Comparison of ENCODE assay signal across 4 cellular contexts in the genomic region with DNA sequence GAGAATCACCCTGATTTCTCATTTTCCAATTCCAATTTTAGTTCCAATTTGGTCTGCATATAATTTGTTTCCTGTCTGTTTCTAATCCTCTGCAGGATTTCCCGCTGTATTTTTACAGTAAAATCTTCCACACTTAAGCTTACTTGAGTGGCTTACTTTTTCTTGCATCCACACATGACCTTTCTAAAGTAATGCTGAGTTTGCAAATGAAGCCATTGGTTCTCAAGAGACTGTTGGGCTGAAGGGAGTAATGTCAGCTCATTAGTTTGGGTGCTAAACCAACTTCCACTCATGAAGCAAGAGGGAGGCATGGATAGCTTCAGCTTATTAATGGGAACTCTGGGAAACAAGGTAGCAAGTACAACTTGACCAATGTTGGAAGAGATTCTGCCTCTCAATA.
TF ChIP-seq lines count a peak whose summit lies in the region.

No MANE protein-coding gene starts in this region.

TF ChIP-seq in A549, 52 proteins besides CTCF, POLR2A, EP300 and RAD21:
- TF ChIP-seq POLR2AphosphoS2 (conservative IDR thresholded peaks at IDR 0.05; ENCODE audit: low read length), result no peak
- peak; percentile 63 for TF ChIP-seq MAFK (IDR thresholded peaks at IDR 0.05; ENCODE audit: partially characterized antibody)
TF ChIP-seq in A549: peak in this region for 1.

TF ChIP-seq in IMR-90, 13 proteins besides CTCF, POLR2A, EP300 and RAD21:
- TF ChIP-seq CHD1 (IDR thresholded peaks at IDR 0.05; ENCODE audit: low read depth, low read length) (no peak), MAFK (IDR thresholded peaks at IDR 0.05; ENCODE audit: low read depth, low read length) (peak; percentile 45), MAZ (IDR thresholded peaks at IDR 0.05; ENCODE audit: borderline replicate concordance, low read depth, low read length) (no peak), SMC3 (IDR thresholded peaks at IDR 0.05; ENCODE audit: low read depth, low read length) (no peak)
- TF ChIP-seq, protein P1, sequence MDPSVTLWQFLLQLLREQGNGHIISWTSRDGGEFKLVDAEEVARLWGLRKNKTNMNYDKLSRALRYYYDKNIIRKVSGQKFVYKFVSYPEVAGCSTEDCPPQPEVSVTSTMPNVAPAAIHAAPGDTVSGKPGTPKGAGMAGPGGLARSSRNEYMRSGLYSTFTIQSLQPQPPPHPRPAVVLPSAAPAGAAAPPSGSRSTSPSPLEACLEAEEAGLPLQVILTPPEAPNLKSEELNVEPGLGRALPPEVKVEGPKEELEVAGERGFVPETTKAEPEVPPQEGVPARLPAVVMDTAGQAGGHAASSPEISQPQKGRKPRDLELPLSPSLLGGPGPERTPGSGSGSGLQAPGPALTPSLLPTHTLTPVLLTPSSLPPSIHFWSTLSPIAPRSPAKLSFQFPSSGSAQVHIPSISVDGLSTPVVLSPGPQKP (IDR thresholded peaks at IDR 0.05; ENCODE audit: borderline replicate concordance, low read depth, low read length), result no peak
TF ChIP-seq in IMR-90: peak in this region for 1.

TF ChIP-seq in K562, 482 proteins besides CTCF, POLR2A, EP300 and RAD21:
- TF ChIP-seq C11orf30 (IDR thresholded peaks at IDR 0.05; ENCODE audit: low read depth) (peak; percentile 67), MEF2A (IDR thresholded peaks at IDR 0.05; ENCODE audit: control insufficient read depth, low read depth, low read length) (no peak), ZNF23 (CRISPR knock-in tag; IDR thresholded peaks at IDR 0.05) (no peak), MAFG (tag; conservative IDR thresholded peaks at IDR 0.05) (peak; percentile 45; the same call in 1 of the 2 replicates), MAFF (IDR thresholded peaks at IDR 0.05; ENCODE audit: low read length) (peak; percentile 51), ZNF316 (IDR thresholded peaks at IDR 0.05) (peak; percentile 84), ARID1B (IDR thresholded peaks at IDR 0.05) (no peak), STAT5A (IDR thresholded peaks at IDR 0.05; ENCODE audit: borderline replicate concordance, low read length) (no peak), MAFK (IDR thresholded peaks at IDR 0.05; ENCODE audit: low read length) (peak; percentile 54; the same call in 1 of the 2 replicates)

TF ChIP-seq in neural cell, 6 proteins besides CTCF, POLR2A, EP300 and RAD21:
- TF ChIP-seq SMC3 (conservative IDR thresholded peaks at IDR 0.05; ENCODE audit: poor library complexity) (no peak), EZH2 (IDR thresholded peaks at IDR 0.05; ENCODE audit: borderline replicate concordance, insufficient read depth, low read length, poor library complexity, severe bottlenecking) (no peak), TAF1 (IDR thresholded peaks at IDR 0.05; ENCODE audit: low read depth) (no peak), POLR2AphosphoS5 (IDR thresholded peaks at IDR 0.05) (no peak), MXI1 (conservative IDR thresholded peaks at IDR 0.05; ENCODE audit: poor library complexity, severe bottlenecking) (no peak)
- TF ChIP-seq, protein P2, sequence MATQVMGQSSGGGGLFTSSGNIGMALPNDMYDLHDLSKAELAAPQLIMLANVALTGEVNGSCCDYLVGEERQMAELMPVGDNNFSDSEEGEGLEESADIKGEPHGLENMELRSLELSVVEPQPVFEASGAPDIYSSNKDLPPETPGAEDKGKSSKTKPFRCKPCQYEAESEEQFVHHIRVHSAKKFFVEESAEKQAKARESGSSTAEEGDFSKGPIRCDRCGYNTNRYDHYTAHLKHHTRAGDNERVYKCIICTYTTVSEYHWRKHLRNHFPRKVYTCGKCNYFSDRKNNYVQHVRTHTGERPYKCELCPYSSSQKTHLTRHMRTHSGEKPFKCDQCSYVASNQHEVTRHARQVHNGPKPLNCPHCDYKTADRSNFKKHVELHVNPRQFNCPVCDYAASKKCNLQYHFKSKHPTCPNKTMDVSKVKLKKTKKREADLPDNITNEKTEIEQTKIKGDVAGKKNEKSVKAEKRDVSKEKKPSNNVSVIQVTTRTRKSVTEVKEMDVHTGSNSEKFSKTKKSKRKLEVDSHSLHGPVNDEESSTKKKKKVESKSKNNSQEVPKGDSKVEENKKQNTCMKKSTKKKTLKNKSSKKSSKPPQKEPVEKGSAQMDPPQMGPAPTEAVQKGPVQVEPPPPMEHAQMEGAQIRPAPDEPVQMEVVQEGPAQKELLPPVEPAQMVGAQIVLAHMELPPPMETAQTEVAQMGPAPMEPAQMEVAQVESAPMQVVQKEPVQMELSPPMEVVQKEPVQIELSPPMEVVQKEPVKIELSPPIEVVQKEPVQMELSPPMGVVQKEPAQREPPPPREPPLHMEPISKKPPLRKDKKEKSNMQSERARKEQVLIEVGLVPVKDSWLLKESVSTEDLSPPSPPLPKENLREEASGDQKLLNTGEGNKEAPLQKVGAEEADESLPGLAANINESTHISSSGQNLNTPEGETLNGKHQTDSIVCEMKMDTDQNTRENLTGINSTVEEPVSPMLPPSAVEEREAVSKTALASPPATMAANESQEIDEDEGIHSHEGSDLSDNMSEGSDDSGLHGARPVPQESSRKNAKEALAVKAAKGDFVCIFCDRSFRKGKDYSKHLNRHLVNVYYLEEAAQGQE (IDR thresholded peaks at IDR 0.05; ENCODE audit: borderline replicate concordance), result no peak
TF ChIP-seq in neural cell: peak in this region for 0.
